28 cellular contexts compared by ENCODE assay signal in the genomic region with DNA sequence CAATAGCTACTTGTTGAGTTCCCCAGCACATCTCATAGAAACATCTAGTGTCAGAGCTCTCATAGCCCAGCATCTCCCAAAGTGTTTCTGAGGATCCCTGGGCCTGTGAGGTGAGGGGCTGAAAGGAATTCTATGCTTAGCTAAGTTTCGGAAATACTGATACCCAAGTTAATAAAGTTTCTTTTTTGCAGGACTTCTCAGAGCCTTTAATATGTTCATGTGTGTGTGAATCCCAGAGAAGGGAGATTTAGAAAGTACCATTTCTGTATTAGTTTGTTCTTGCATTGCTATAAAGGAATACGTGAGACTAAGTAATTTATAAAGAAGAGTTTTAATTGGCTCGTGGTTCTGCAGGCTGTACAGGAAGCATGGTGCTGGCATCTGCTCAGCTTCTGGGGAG.
"Had no signal": no experiment of that assay in that cellular context is flagged by ENCODE, and none has a peak within 500 bp of the region (broad histone marks: within the 10 kb centered on the region; RNA-seq: fewer than 3 reads in every experiment).

No MANE protein-coding gene starts in this region.

- ATAC-seq: effector memory CD8-positive, alpha-beta T cell; esophagus mucosa; foreskin keratinocyte; gastrocnemius medialis; gastroesophageal sphincter; heart left ventricle; heart right ventricle had no signal

- H3K27ac ChIP-seq: colonic mucosa, coronary artery, dorsolateral prefrontal cortex, epithelial cell of prostate, esophagus muscularis mucosa, esophagus squamous epithelium, foreskin keratinocyte, gastrocnemius medialis, gastroesophageal sphincter, heart left ventricle, heart right ventricle had no signal

- H3K36me3 ChIP-seq: colonic mucosa, esophagus muscularis mucosa, esophagus squamous epithelium, gastrocnemius medialis, gastroesophageal sphincter, heart left ventricle, heart right ventricle had no signal

- H3K9me3 ChIP-seq: colonic mucosa, esophagus muscularis mucosa, esophagus squamous epithelium, gastrocnemius medialis, gastroesophageal sphincter, heart left ventricle, heart right ventricle had no signal

- H3K27me3 ChIP-seq: colonic mucosa, dorsolateral prefrontal cortex, esophagus muscularis mucosa, foreskin keratinocyte, gastrocnemius medialis, gastroesophageal sphincter had no signal

- H3K4me1 ChIP-seq: colonic mucosa, foreskin keratinocyte, gastrocnemius medialis had no signal

- DNase-seq: colonic mucosa; cortex of kidney; dermis blood vessel endothelial cell; dorsolateral prefrontal cortex; effector CD4-positive, alpha-beta T cell; effector CD8-positive, alpha-beta T cell; effector memory CD4-positive, alpha-beta T cell; effector memory CD8-positive, alpha-beta T cell; endodermal cell; erythroblast; esophagus squamous epithelium; foreskin fibroblast; foreskin keratinocyte; foreskin melanocyte; gastrocnemius medialis; glutamatergic neuron; head of caudate nucleus; heart left ventricle; heart right ventricle had no signal

- H3K4me3 ChIP-seq: colonic mucosa, coronary artery, dorsolateral prefrontal cortex, esophagus muscularis mucosa, esophagus squamous epithelium, gastrocnemius medialis, gastroesophageal sphincter, heart left ventricle, heart right ventricle had no signal

- FAIRE-seq: colon, endometrium, endothelial cell of umbilical vein, frontal cortex had no signal
